2 cellular contexts compared by ENCODE assay signal in the genomic region with DNA sequence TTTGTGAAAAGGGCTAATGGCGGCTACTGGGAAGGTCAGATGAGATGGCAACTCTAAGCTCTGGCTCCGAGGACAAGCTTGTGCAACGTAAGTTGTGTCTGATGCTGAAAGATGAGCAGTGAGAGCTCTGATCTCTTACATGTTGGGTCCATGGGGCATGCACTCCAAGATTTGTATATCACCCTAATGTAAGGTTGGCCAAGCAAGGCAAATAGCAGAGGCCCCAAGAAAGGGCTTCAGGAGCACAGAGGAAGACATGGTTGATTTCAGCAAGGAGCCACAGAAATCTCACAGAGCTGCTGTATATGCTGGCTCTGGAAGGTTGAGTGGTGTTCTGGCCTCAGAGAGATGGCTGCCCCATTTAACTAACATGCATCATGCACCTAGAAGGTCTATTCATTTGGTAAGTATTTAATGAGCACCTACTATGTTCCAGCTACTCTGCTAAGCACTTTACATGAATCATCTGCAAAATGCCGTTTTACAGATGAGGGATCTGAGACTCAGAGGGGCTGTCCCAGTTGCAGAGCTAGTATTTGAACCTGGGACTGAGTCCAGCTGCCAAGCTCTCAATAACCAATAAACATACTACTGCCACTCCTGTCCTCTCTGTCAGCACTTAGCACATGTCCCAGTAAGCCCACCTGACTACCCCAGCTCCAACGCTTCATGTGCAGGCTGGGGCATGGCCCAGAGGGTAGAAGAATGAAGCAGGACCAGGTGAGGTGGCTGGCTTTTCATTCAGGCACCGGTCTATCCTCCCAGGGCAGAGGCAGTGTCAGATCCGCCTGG.
TF ChIP-seq lines count a peak whose summit lies in the region.

No MANE protein-coding gene starts in this region.

TF ChIP-seq in H1, 55 proteins besides CTCF, POLR2A, EP300 and RAD21:
- TF ChIP-seq TBP (IDR thresholded peaks at IDR 0.05; ENCODE audit: low read depth, low read length) (no peak), SRF (IDR thresholded peaks at IDR 0.05; ENCODE audit: low read depth, low read length) (no peak), MAFK (IDR thresholded peaks at IDR 0.05; ENCODE audit: low read depth, low read length) (no peak), NANOG (IDR thresholded peaks at IDR 0.05; ENCODE audit: insufficient read depth, low read depth, low read length, poor library complexity, severe bottlenecking) (no peak), HDAC2 (IDR thresholded peaks at IDR 0.05; ENCODE audit: borderline replicate concordance in 1 of 2, low read depth in 2 of 2, low read length in 2 of 2) (no peak), KDM4A (IDR thresholded peaks at IDR 0.05; ENCODE audit: low read depth, low read length, severe bottlenecking) (no peak)
- TF ChIP-seq, protein P1, sequence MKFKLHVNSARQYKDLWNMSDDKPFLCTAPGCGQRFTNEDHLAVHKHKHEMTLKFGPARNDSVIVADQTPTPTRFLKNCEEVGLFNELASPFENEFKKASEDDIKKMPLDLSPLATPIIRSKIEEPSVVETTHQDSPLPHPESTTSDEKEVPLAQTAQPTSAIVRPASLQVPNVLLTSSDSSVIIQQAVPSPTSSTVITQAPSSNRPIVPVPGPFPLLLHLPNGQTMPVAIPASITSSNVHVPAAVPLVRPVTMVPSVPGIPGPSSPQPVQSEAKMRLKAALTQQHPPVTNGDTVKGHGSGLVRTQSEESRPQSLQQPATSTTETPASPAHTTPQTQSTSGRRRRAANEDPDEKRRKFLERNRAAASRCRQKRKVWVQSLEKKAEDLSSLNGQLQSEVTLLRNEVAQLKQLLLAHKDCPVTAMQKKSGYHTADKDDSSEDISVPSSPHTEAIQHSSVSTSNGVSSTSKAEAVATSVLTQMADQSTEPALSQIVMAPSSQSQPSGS (IDR thresholded peaks at IDR 0.05; ENCODE audit: low read length) = no peak

TF ChIP-seq in GM12891, 5 proteins besides CTCF, POLR2A, EP300 and RAD21:
- no peak for TF ChIP-seq TAF1 (IDR thresholded peaks at IDR 0.05; ENCODE audit: low read depth, low read length)
- no peak for TF ChIP-seq SPI1 (IDR thresholded peaks at IDR 0.05; ENCODE audit: low read depth, low read length)
- no peak for TF ChIP-seq POU2F2 (IDR thresholded peaks at IDR 0.05; ENCODE audit: low read depth, low read length)
- no peak for TF ChIP-seq POLR2AphosphoS5 (IDR thresholded peaks at IDR 0.05; ENCODE audit: low read depth, low read length)
- TF ChIP-seq PAX5 (IDR thresholded peaks at IDR 0.05; ENCODE audit: insufficient read depth, low read length, severe bottlenecking) = no peak
TF ChIP-seq in GM12891: peak in this region for 0.
